In genomic region chr9:133915534-133916158, GRCh38 we compare ENCODE assay signal across 1 cellular context.
TF ChIP-seq lines count a peak whose summit lies in the region.

No MANE protein-coding gene starts in this region.

TF ChIP-seq in HepG2, 621 proteins besides CTCF, POLR2A, EP300 and RAD21 (continued from another document and continues in another):
- TF ChIP-seq MAZ (IDR thresholded peaks at IDR 0.05; ENCODE audit: borderline replicate concordance, low read depth, low read length), result no peak
- no peak for TF ChIP-seq MAZ (CRISPR knock-in tag; IDR thresholded peaks at IDR 0.05; ENCODE audit: low read depth)
- no peak for TF ChIP-seq PRMT3 (CRISPR knock-in tag; IDR thresholded peaks at IDR 0.05; ENCODE audit: borderline replicate concordance, low read depth)
- TF ChIP-seq ZNF501 (CRISPR knock-in tag; IDR thresholded peaks at IDR 0.05), result no peak
- no peak for TF ChIP-seq MAX (IDR thresholded peaks at IDR 0.05)
- no peak for TF ChIP-seq MZF1 (CRISPR knock-in tag; IDR thresholded peaks at IDR 0.05; ENCODE audit: borderline replicate concordance)
- TF ChIP-seq HNRNPL (IDR thresholded peaks at IDR 0.05; ENCODE audit: low read depth, low read length), result no peak
- TF ChIP-seq ZNF513 (CRISPR knock-in tag; conservative IDR thresholded peaks at IDR 0.05), result no peak
- TF ChIP-seq RFX5 (IDR thresholded peaks at IDR 0.05; ENCODE audit: low read depth, low read length), result no peak
- 0 out of 2 replicates have a peak, but pooled peaks have one; percentile 74 for TF ChIP-seq DNMT1 (CRISPR knock-in tag; IDR thresholded peaks at IDR 0.05)
- TF ChIP-seq HOXA3 (CRISPR knock-in tag; IDR thresholded peaks at IDR 0.05), result no peak
- TF ChIP-seq ETV6 (CRISPR knock-in tag; conservative IDR thresholded peaks at IDR 0.05), result no peak
- peak; percentile 19 for TF ChIP-seq AGO2 (optimal IDR thresholded peaks at IDR 0.05; ENCODE audit: low read depth, low read length)
- peak; percentile 60 for TF ChIP-seq MNT (IDR thresholded peaks at IDR 0.05)
- TF ChIP-seq ZHX1 (CRISPR knock-in tag; IDR thresholded peaks at IDR 0.05; ENCODE audit: low read depth), result peak; percentile 46; the same call in 1 of the 2 replicates
- no peak for TF ChIP-seq MAFF (IDR thresholded peaks at IDR 0.05; ENCODE audit: low read depth, low read length)
- no peak for TF ChIP-seq TBX2 (CRISPR knock-in tag; IDR thresholded peaks at IDR 0.05; ENCODE audit: borderline replicate concordance)
- no peak for TF ChIP-seq REL (CRISPR knock-in tag; conservative IDR thresholded peaks at IDR 0.05)
- TF ChIP-seq THAP11 (CRISPR knock-in tag; IDR thresholded peaks at IDR 0.05), result no peak
- no peak for TF ChIP-seq ZFP90 (CRISPR knock-in tag; IDR thresholded peaks at IDR 0.05; ENCODE audit: borderline replicate concordance)
- 0 out of 2 replicates have a peak, but pooled peaks have one; percentile 16 for TF ChIP-seq DPF2 (CRISPR knock-in tag; IDR thresholded peaks at IDR 0.05; ENCODE audit: borderline replicate concordance, low read depth)
- TF ChIP-seq DBP (CRISPR knock-in tag; IDR thresholded peaks at IDR 0.05; ENCODE audit: not compliant biosample characterization), result no peak
- TF ChIP-seq DMTF1 (CRISPR knock-in tag; IDR thresholded peaks at IDR 0.05), result no peak
- TF ChIP-seq ZNF639 (CRISPR knock-in tag; conservative IDR thresholded peaks at IDR 0.05), result no peak
- no peak for TF ChIP-seq MXD1 (CRISPR knock-in tag; IDR thresholded peaks at IDR 0.05)
- TF ChIP-seq FOXK1 (CRISPR knock-in tag; IDR thresholded peaks at IDR 0.05; ENCODE audit: borderline replicate concordance, low read depth), result no peak
- TF ChIP-seq NONO (IDR thresholded peaks at IDR 0.05), result no peak
- TF ChIP-seq NONO (CRISPR knock-in tag; conservative IDR thresholded peaks at IDR 0.05), result 0 out of 2 replicates have a peak, but pooled peaks have one; percentile 47
- TF ChIP-seq ZNF549 (CRISPR knock-in tag; IDR thresholded peaks at IDR 0.05), result no peak
- no peak for TF ChIP-seq KAT7 (CRISPR knock-in tag; IDR thresholded peaks at IDR 0.05; ENCODE audit: borderline replicate concordance)
- no peak for TF ChIP-seq USF2 (IDR thresholded peaks at IDR 0.05; ENCODE audit: low read depth, low read length)
- no peak for TF ChIP-seq USF2 (CRISPR knock-in tag; IDR thresholded peaks at IDR 0.05; ENCODE audit: borderline replicate concordance)
- TF ChIP-seq SNAPC5 (CRISPR knock-in tag; IDR thresholded peaks at IDR 0.05; ENCODE audit: borderline replicate concordance), result no peak
- no peak for TF ChIP-seq HMG20A (CRISPR knock-in tag; IDR thresholded peaks at IDR 0.05; ENCODE audit: borderline replicate concordance)
- no peak for TF ChIP-seq FOXO4 (CRISPR knock-in tag; conservative IDR thresholded peaks at IDR 0.05)
- no peak for TF ChIP-seq SALL2 (CRISPR knock-in tag; IDR thresholded peaks at IDR 0.05)
- peak; percentile 96 for TF ChIP-seq ZBTB38 (CRISPR knock-in tag; IDR thresholded peaks at IDR 0.05)
- no peak for TF ChIP-seq ZC3H4 (CRISPR knock-in tag; IDR thresholded peaks at IDR 0.05; ENCODE audit: borderline replicate concordance)
- no peak for TF ChIP-seq DZIP1 (CRISPR knock-in tag; IDR thresholded peaks at IDR 0.05)
- TF ChIP-seq ZBTB1 (CRISPR knock-in tag; IDR thresholded peaks at IDR 0.05; ENCODE audit: borderline replicate concordance), result no peak
- no peak for TF ChIP-seq ZNF468 (CRISPR knock-in tag; IDR thresholded peaks at IDR 0.05)
